Comparison of ENCODE assay signal across 1 cellular context in genomic region chr3:99901200-99901926, GRCh38.
TF ChIP-seq lines count a peak whose summit lies in the region.

No MANE protein-coding gene starts in this region.

TF ChIP-seq in HepG2, 621 proteins besides CTCF, POLR2A, EP300 and RAD21 (continued from another document and continues in another):
- no peak for TF ChIP-seq ZNF576 (CRISPR knock-in tag; IDR thresholded peaks at IDR 0.05)
- no peak for TF ChIP-seq RAD51 (IDR thresholded peaks at IDR 0.05; ENCODE audit: borderline replicate concordance)
- TF ChIP-seq SMARCE1 (IDR thresholded peaks at IDR 0.05; ENCODE audit: borderline replicate concordance) = no peak
- no peak for TF ChIP-seq ZNF160 (CRISPR knock-in tag; IDR thresholded peaks at IDR 0.05)
- peak; percentile 34; the same call in 1 of the 2 replicates for TF ChIP-seq ZNF281 (CRISPR knock-in tag; IDR thresholded peaks at IDR 0.05; ENCODE audit: borderline replicate concordance)
- no peak for TF ChIP-seq PCBP2 (optimal IDR thresholded peaks at IDR 0.05; ENCODE audit: low read depth, low read length, poor library complexity, severe bottlenecking)
- TF ChIP-seq ZFX (CRISPR knock-in tag; IDR thresholded peaks at IDR 0.05; ENCODE audit: low read depth) = no peak
- TF ChIP-seq FOXO4 (CRISPR knock-in tag; conservative IDR thresholded peaks at IDR 0.05) = no peak
- TF ChIP-seq ZNF280D (CRISPR knock-in tag; IDR thresholded peaks at IDR 0.05) = no peak
- no peak; the same call in 1 of the 2 replicates for TF ChIP-seq KAT7 (CRISPR knock-in tag; IDR thresholded peaks at IDR 0.05; ENCODE audit: borderline replicate concordance)
- TF ChIP-seq ZNF891 (CRISPR knock-in tag; IDR thresholded peaks at IDR 0.05) = no peak
- TF ChIP-seq HNRNPLL (IDR thresholded peaks at IDR 0.05; ENCODE audit: low read depth, low read length, poor library complexity, severe bottlenecking) = no peak
- TF ChIP-seq MXD4 (CRISPR knock-in tag; IDR thresholded peaks at IDR 0.05) = 0 out of 2 replicates have a peak, but pooled peaks have one; percentile 37
- TF ChIP-seq ELF1 (CRISPR knock-in tag; IDR thresholded peaks at IDR 0.05) = no peak
- TF ChIP-seq DMTF1 (CRISPR knock-in tag; IDR thresholded peaks at IDR 0.05) = no peak
- TF ChIP-seq ZNF777 (CRISPR knock-in tag; IDR thresholded peaks at IDR 0.05) = no peak; the same call in 1 of the 2 replicates
- TF ChIP-seq THAP7 (CRISPR knock-in tag; IDR thresholded peaks at IDR 0.05) = no peak
- TF ChIP-seq SIN3B (IDR thresholded peaks at IDR 0.05; ENCODE audit: low read length) = no peak
- peak; percentile 71; the same call in 1 of the 2 replicates for TF ChIP-seq MED13 (CRISPR knock-in tag; IDR thresholded peaks at IDR 0.05)
- TF ChIP-seq KLF13 (CRISPR knock-in tag; IDR thresholded peaks at IDR 0.05) = no peak
- TF ChIP-seq ZEB1 (IDR thresholded peaks at IDR 0.05; ENCODE audit: insufficient replicate concordance, low read depth) = no peak
- no peak for TF ChIP-seq ZNF691 (CRISPR knock-in tag; IDR thresholded peaks at IDR 0.05; ENCODE audit: borderline replicate concordance, low read depth)
- no peak for TF ChIP-seq RBFOX2 (IDR thresholded peaks at IDR 0.05; ENCODE audit: low read depth, low read length)
- no peak for TF ChIP-seq ZNF788 (CRISPR knock-in tag; IDR thresholded peaks at IDR 0.05; ENCODE audit: borderline replicate concordance)
- no peak for TF ChIP-seq NFKB2 (CRISPR knock-in tag; IDR thresholded peaks at IDR 0.05; ENCODE audit: borderline replicate concordance)
- 0 out of 2 replicates have a peak, but pooled peaks have one; percentile 76 for TF ChIP-seq IRF2 (CRISPR knock-in tag; IDR thresholded peaks at IDR 0.05)
- no peak for TF ChIP-seq KLF11 (CRISPR knock-in tag; IDR thresholded peaks at IDR 0.05)
- peak; percentile 48; the same call in 1 of the 2 replicates for TF ChIP-seq PITX1 (CRISPR knock-in tag; IDR thresholded peaks at IDR 0.05)
- no peak for TF ChIP-seq ZNF574 (CRISPR knock-in tag; IDR thresholded peaks at IDR 0.05)
- no peak for TF ChIP-seq HOXD1 (CRISPR knock-in tag; IDR thresholded peaks at IDR 0.05)
- TF ChIP-seq KDM5A (IDR thresholded peaks at IDR 0.05; ENCODE audit: borderline replicate concordance, low read length) = 0 out of 2 replicates have a peak, but pooled peaks have one; percentile 26
- no peak for TF ChIP-seq ZNF224 (CRISPR knock-in tag; IDR thresholded peaks at IDR 0.05)
- no peak for TF ChIP-seq MXD1 (CRISPR knock-in tag; IDR thresholded peaks at IDR 0.05)
- TF ChIP-seq HNF1A (IDR thresholded peaks at IDR 0.05; ENCODE audit: low read depth) = peak; percentile 47; the same call in 1 of the 2 replicates
- peak; percentile 53; the same call in 1 of the 2 replicates for TF ChIP-seq HNF1A (CRISPR knock-in tag; IDR thresholded peaks at IDR 0.05; ENCODE audit: borderline replicate concordance)
- no peak for TF ChIP-seq TERF1 (CRISPR knock-in tag; IDR thresholded peaks at IDR 0.05)
- TF ChIP-seq CHD2 (IDR thresholded peaks at IDR 0.05; ENCODE audit: low read depth, low read length) = no peak
- no peak for TF ChIP-seq ZFP36 (IDR thresholded peaks at IDR 0.05; ENCODE audit: borderline replicate concordance, low read depth, low read length, partially characterized antibody)
- TF ChIP-seq SAP130 (CRISPR knock-in tag; IDR thresholded peaks at IDR 0.05; ENCODE audit: low read depth) = peak; percentile 78
- no peak for TF ChIP-seq ZNF230 (CRISPR knock-in tag; IDR thresholded peaks at IDR 0.05)
- peak; percentile 87; the same call in 1 of the 2 replicates for TF ChIP-seq FOXJ3 (CRISPR knock-in tag; IDR thresholded peaks at IDR 0.05; ENCODE audit: borderline replicate concordance)
